1 cellular context compared by ENCODE assay signal in the genomic region with DNA sequence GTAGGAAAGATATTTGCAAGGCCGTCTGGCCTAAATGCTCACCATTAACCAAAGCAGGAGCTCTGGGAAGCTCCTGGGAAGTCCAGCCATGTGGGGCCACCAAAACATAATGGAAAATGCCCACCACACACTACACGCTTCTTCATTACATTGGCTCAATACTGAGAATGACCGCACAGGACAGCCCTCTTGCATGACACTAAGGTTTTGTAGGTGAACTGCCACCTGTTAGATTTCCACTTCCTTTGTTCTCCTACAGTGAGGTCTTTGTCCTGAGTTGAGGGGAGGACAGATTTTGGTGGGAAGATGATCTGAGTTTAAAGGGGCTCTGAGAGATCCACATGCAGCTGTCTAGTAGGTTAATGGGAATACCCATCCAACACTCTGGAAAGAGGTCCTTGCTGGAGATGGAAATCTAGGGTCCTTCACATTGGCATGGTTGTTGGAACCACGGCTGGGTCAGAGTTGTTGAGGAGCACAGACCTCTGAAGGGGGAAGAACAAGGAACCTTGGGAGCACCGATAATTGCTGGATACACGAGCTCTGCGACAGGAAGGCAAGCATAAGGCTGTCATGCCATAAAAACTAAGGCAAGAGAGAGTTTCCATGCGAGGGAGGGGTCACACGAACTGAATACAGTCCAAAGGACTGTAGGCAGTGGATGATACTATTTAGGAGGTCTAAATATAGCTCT.
TF ChIP-seq lines count a peak whose summit lies in the region.

No MANE protein-coding gene starts in this region.

TF ChIP-seq in K562, 482 proteins besides CTCF, POLR2A, EP300 and RAD21 (continued from another document):
- TF ChIP-seq, protein P1, sequence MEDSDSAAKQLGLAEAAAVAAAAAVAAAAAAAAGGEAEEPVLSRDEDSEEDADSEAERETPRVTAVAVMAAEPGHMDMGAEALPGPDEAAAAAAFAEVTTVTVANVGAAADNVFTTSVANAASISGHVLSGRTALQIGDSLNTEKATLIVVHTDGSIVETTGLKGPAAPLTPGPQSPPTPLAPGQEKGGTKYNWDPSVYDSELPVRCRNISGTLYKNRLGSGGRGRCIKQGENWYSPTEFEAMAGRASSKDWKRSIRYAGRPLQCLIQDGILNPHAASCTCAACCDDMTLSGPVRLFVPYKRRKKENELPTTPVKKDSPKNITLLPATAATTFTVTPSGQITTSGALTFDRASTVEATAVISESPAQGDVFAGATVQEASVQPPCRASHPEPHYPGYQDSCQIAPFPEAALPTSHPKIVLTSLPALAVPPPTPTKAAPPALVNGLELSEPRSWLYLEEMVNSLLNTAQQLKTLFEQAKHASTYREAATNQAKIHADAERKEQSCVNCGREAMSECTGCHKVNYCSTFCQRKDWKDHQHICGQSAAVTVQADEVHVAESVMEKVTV (CRISPR knock-in tag; IDR thresholded peaks at IDR 0.05) = no peak
- TF ChIP-seq TAF15 (IDR thresholded peaks at IDR 0.05; ENCODE audit: low read depth, low read length) (no peak), GABPB1 (CRISPR knock-in tag; IDR thresholded peaks at IDR 0.05) (no peak)
